In the genomic region with DNA sequence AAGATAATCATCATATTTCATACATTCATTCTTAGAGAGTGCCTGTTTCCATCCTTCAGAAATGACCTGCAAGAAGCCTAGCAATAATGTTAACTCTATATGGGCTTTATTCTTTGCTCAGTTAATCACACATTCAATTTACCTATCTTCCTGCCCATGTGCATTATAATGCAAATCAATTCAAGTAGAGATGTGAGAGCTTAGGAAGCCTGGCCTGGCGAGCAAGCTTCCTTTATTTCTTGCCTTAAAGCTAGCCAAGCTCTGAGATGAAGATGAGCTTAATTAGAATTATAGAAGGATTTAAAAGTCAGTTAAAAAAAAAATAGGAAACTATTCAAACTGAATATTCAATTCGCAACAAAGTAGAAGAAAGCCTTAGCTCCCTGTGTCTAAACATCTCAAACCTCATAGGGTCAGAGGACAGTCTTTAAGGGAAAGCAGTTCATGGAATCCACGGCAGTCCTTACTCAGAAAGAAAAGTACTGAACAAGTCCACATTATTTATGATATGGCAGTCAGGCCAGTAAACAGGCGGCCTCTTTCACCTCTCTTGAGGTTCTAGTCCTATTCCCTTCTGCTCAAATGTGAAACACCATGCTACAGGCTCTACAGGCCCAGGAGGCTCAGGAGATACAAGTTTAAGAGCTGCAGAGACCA, we compare ENCODE assay signal across 22 cellular contexts.
DNase-seq lines count a peak whose midpoint lies in the region; ATAC-seq, FAIRE-seq and TF ChIP-seq lines count a peak whose summit lies in the region.
"Had no signal": no experiment of that assay in that cellular context is flagged by ENCODE, and none has a peak within 500 bp of the region (broad histone marks: within the 10 kb centered on the region; RNA-seq: fewer than 3 reads in every experiment).

No MANE protein-coding gene starts in this region.

- no peak overlapping the region for H4K91ac ChIP-seq in neuronal stem cell (ENCODE audit: low read depth, low read length, poor library complexity)

- no peak overlapping the region for H3K4ac ChIP-seq in neuronal stem cell (ENCODE audit: low read length)

- H3K9me3 ChIP-seq in HAP-1 (no peaks in the 10 kb centered on the region), GM12878 (replicated peaks; ENCODE audit: control insufficient read depth, insufficient read depth, low read length) (no peaks in the 10 kb centered on the region), iPS-20b (ENCODE audit: insufficient read depth, low read depth, low read length) (no peaks in the 10 kb centered on the region), neuronal stem cell (replicated peaks in 1 of 2; ENCODE audit: control insufficient read depth in 2 of 2, insufficient read depth in 1 of 2, low read depth in 1 of 2, low read length in 2 of 2) (no peaks in the 10 kb centered on the region)

- H3K36me3 ChIP-seq in HAP-1 (replicated peaks) (no peaks in the 10 kb centered on the region), GM12878 (ENCODE audit: control insufficient read depth in 2 of 2, insufficient read depth in 2 of 2, low read length in 1 of 2) (no peaks in the 10 kb centered on the region), iPS-20b (ENCODE audit: insufficient read depth, low read depth, low read length) (no peaks in the 10 kb centered on the region), neuronal stem cell (replicated peaks in 1 of 2; ENCODE audit: control insufficient read depth in 2 of 2, insufficient read depth in 2 of 2, low read length in 2 of 2) (no peaks in the 10 kb centered on the region)

- H2BK15ac ChIP-seq in neuronal stem cell (ENCODE audit: low read length): no peak overlapping the region

- H3K4me3 ChIP-seq in HAP-1: no peak overlapping the region
- no peak overlapping the region for H3K4me3 ChIP-seq in GM12878
- H3K4me3 ChIP-seq in iPS-20b (ENCODE audit: low read length): peak overlapping the region; percentile 48
- no peak overlapping the region for H3K4me3 ChIP-seq in neuronal stem cell (ENCODE audit: low read length in 2 of 2)

- BruUV-seq in GM12878 (replicated peaks; lab: Mats Ljungman, UMichigan): no TSS peak

- SMC1A ChIA-PET in GM12878 (lab: Charles Lee; ENCODE audit: uncharacterized antibody, unreplicated experiment): interaction anchor here (0.7 kb wide), 1 partner anchor 12 kb away, joined by 7 read pairs; no protein-coding TSS in a partner anchor

- RAD21 ChIA-PET in GM12878 (lab: Charles Lee; ENCODE audit: unreplicated experiment): no interaction called here

- peak; percentile 18 for FAIRE-seq in GM12878 (lab: Jason Lieb, UNC)
- FAIRE-seq: GM12892 had no signal

- H3K4me1 ChIP-seq in HAP-1 (no peaks in the 10 kb centered on the region), GM12878 (ENCODE audit: control insufficient read depth, insufficient read depth, low read length) (no peaks in the 10 kb centered on the region), iPS-20b (ENCODE audit: insufficient read depth, low read length) (peaks cover 34% of the 10 kb centered on the region), neuronal stem cell (ENCODE audit: control insufficient read depth in 2 of 2, insufficient read depth in 1 of 2, low read depth in 1 of 2, low read length in 2 of 2) (peaks cover 5 to 10% of the 10 kb centered on the region in 2 donors)

- H2BK5ac ChIP-seq in neuronal stem cell (ENCODE audit: low read length): no peak overlapping the region

- no peaks in the 10 kb centered on the region for H3K79me1 ChIP-seq in neuronal stem cell (ENCODE audit: low read depth, low read length)

- no peak overlapping the region for H2BK12ac ChIP-seq in neuronal stem cell (ENCODE audit: low read length)

- no peak overlapping the region for H2BK120ac ChIP-seq in neuronal stem cell (ENCODE audit: low read depth, low read length)

- no peak for TF ChIP-seq CTCF in GM12878 (IDR thresholded peaks at IDR 0.05 in 2 of 3, conservative IDR thresholded peaks at IDR 0.05 in 1 of 3; ENCODE audit: control insufficient read depth in 2 of 3, extremely low read depth in 1 of 3, insufficient read depth in 1 of 3, low read depth in 3 of 3, low read length in 3 of 3)

- POLR2A ChIA-PET in GM12878 (lab: Charles Lee): no interaction called here

- H3K79me2 ChIP-seq in GM12878 (ENCODE audit: control insufficient read depth, insufficient read depth, low read length): no peaks in the 10 kb centered on the region

- no peak overlapping the region for H2AFZ ChIP-seq in GM12878 (ENCODE audit: control insufficient read depth, low read depth, low read length)
- H2AFZ ChIP-seq in neuronal stem cell (ENCODE audit: low read length): peak overlapping the region; percentile 35

- no peak overlapping the region for H3K9ac ChIP-seq in GM12878 (ENCODE audit: control insufficient read depth, insufficient read depth, low read length)
- H3K9ac ChIP-seq in iPS-20b (ENCODE audit: low read depth, low read length): peak overlapping the region; percentile 38; the same call in 1 of the 2 replicates
- H3K9ac ChIP-seq in neuronal stem cell (ENCODE audit: low read depth, low read length, poor library complexity): no peak overlapping the region
- H3K9ac ChIP-seq: KMS-11 had no signal

- H3K23ac ChIP-seq in neuronal stem cell (ENCODE audit: low read depth, low read length, poor library complexity): no peak overlapping the region

- H3K4me2 ChIP-seq in GM12878 (ENCODE audit: control insufficient read depth, insufficient read depth): no peak overlapping the region
- no peak overlapping the region for H3K4me2 ChIP-seq in neuronal stem cell (ENCODE audit: insufficient read depth, low read length, poor library complexity, severe bottlenecking)
- H3K4me2 ChIP-seq: KMS-11 had no signal

- no peak for TF ChIP-seq RAD21 in GM12878 (IDR thresholded peaks at IDR 0.05; ENCODE audit: insufficient read depth, low read depth, low read length)

- 12% methylated on average over 4 of the region's 4 CpGs for WGBS in GM12878 (ENCODE audit: insufficient coverage, insufficient replicate concordance, low lambda C conversion rate, missing lambda C conversion rate)
- WGBS in neuronal stem cell (ENCODE audit: extremely low coverage in 2 of 2, insufficient read length in 2 of 2, insufficient replicate concordance in 1 of 2), 2 donors: no CpG with 5 or more reads among the region's 4 CpGs

- no peaks in the 10 kb centered on the region for H4K20me1 ChIP-seq in GM12878 (ENCODE audit: control insufficient read depth, insufficient read depth)

- no peak overlapping the region for H3K27ac ChIP-seq in GM12878 (ENCODE audit: control insufficient read depth, insufficient read depth)
- H3K27ac ChIP-seq in iPS-20b (ENCODE audit: low read length): no peak overlapping the region
- no peak overlapping the region for H3K27ac ChIP-seq in neuronal stem cell (replicated peaks; ENCODE audit: low read length)
- H3K27ac ChIP-seq: HL-60, KMS-11 had no signal

- in situ Hi-C loops in HAP-1 (cut with MboI; ENCODE audit: low sequenced_read_pairs): no loop called here
- in situ Hi-C loops in GM12878 (cut with MboI): no loop called here

- no peak overlapping the region for H4K8ac ChIP-seq in neuronal stem cell (ENCODE audit: low read depth, low read length)

- TF ChIP-seq EP300 in GM12878 (IDR thresholded peaks at IDR 0.05; ENCODE audit: borderline replicate concordance in 1 of 2, control insufficient read depth in 1 of 2, low read depth in 2 of 2, low read length in 2 of 2): no peak

- H3K27me3 ChIP-seq in HAP-1 (ENCODE audit: low read depth): peaks cover under 1% of the 10 kb centered on the region; the same call in 1 of the 2 replicates
- H3K27me3 ChIP-seq in GM12878 (replicated peaks in 1 of 2; ENCODE audit: control insufficient read depth in 2 of 2, insufficient read depth in 2 of 2, low read length in 1 of 2): no peaks in the 10 kb centered on the region
- no peaks in the 10 kb centered on the region; the same call in 1 of the 2 replicates for H3K27me3 ChIP-seq in iPS-20b (ENCODE audit: insufficient read depth, low read length)
- no peaks in the 10 kb centered on the region for H3K27me3 ChIP-seq in neuronal stem cell (ENCODE audit: control insufficient read depth in 3 of 3, insufficient read depth in 3 of 3, low read depth in 1 of 3, low read length in 3 of 3)

- H3K18ac ChIP-seq in neuronal stem cell (ENCODE audit: low read length): no peak overlapping the region

- no peak overlapping the region for H2AK5ac ChIP-seq in neuronal stem cell (ENCODE audit: low read depth, low read length)

- no peak overlapping the region for H3K14ac ChIP-seq in neuronal stem cell (ENCODE audit: low read length)

- intact Hi-C loops in GM12878 (cut with micrococcal nuclease; ENCODE audit: unreplicated experiment): no loop called here

- DNase-seq in HAP-1 (ENCODE audit: low spot score in 2 of 2): peak; percentile 10 to 64
- DNase-seq in GM12878 (ENCODE audit: low read depth, low spot score): no peak
- DNase-seq in neuronal stem cell (ENCODE audit: low spot score): no peak
- DNase-seq in cerebellum (ENCODE audit: low spot score): no peak
- DNase-seq in NCI-H524 (lab: John Stamatoyannopoulos, UW): no peak
- no peak for DNase-seq in erythroblast (lab: John Stamatoyannopoulos, UW)
- DNase-seq: AML-193; C1 segment of cervical spinal cord; CD8-positive, alpha-beta T cell; DND-41; H7; IMR-90; NCI-H1092 treated with DMSO at 0.1 percent for 48 hours; NCI-H1436 treated with DMSO at 0.1 percent for 48 hours; NCI-H2029; NCI-H345; Right ventricle myocardium superior had no signal

- CTCF ChIA-PET in GM12878 (lab: Yijun Ruan, JAX): interaction anchor here (0.7 to 1.1 kb wide), 2 partner anchors 10 to 99 kb away, joined by 3 read pairs; no protein-coding TSS in a partner anchor

- no peak for ATAC-seq in GM12878
- ATAC-seq in GM19452 (IDR thresholded peaks at IDR 0.05; ENCODE audit: unreplicated experiment): no peak
- ATAC-seq: CD8-positive, alpha-beta T cell had no signal

- TF ChIP-seq POLR2A in GM12878 (IDR thresholded peaks at IDR 0.05; ENCODE audit: low read depth, low read length): no peak
- no peak for TF ChIP-seq POLR2A in erythroblast (IDR thresholded peaks at IDR 0.05; ENCODE audit: low read length)

TF ChIP-seq in GM12878, 131 proteins besides CTCF, POLR2A, EP300 and RAD21 (continues in another document):
- TF ChIP-seq ZNF274 (IDR thresholded peaks at IDR 0.05; ENCODE audit: insufficient read depth, insufficient read length) (no peak), POU2F2 (IDR thresholded peaks at IDR 0.05; ENCODE audit: borderline replicate concordance, low read depth, low read length) (no peak), SREBF1 (IDR thresholded peaks at IDR 0.05; ENCODE audit: low read length) (no peak), SMAD1 (IDR thresholded peaks at IDR 0.05; ENCODE audit: low read depth, partially characterized antibody) (no peak), SMARCA5 (IDR thresholded peaks at IDR 0.05) (no peak), SUZ12 (IDR thresholded peaks at IDR 0.05; ENCODE audit: unreplicated experiment) (no peak), MEF2A (IDR thresholded peaks at IDR 0.05; ENCODE audit: insufficient read depth, low read depth, low read length) (no peak), TCF3 (IDR thresholded peaks at IDR 0.05; ENCODE audit: borderline replicate concordance, insufficient read depth, low read depth, low read length) (no peak)
- TF ChIP-seq, protein P1, sequence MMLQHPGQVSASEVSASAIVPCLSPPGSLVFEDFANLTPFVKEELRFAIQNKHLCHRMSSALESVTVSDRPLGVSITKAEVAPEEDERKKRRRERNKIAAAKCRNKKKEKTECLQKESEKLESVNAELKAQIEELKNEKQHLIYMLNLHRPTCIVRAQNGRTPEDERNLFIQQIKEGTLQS (IDR thresholded peaks at IDR 0.05; ENCODE audit: borderline replicate concordance, extremely low read depth, low read depth, low read length): no peak

Comparison
In these comparisons a context has a peak if more than half of its experiments do, and no peak if none do; other contexts are left out.
1. DNase-seq: peak in HAP-1 (2 of 2); none in GM12878 (single experiment), neuronal stem cell (single experiment), cerebellum (single experiment), NCI-H524 (0 of 2) and erythroblast (0 of 2).